9 cellular contexts compared by ENCODE assay signal in the genomic region with DNA sequence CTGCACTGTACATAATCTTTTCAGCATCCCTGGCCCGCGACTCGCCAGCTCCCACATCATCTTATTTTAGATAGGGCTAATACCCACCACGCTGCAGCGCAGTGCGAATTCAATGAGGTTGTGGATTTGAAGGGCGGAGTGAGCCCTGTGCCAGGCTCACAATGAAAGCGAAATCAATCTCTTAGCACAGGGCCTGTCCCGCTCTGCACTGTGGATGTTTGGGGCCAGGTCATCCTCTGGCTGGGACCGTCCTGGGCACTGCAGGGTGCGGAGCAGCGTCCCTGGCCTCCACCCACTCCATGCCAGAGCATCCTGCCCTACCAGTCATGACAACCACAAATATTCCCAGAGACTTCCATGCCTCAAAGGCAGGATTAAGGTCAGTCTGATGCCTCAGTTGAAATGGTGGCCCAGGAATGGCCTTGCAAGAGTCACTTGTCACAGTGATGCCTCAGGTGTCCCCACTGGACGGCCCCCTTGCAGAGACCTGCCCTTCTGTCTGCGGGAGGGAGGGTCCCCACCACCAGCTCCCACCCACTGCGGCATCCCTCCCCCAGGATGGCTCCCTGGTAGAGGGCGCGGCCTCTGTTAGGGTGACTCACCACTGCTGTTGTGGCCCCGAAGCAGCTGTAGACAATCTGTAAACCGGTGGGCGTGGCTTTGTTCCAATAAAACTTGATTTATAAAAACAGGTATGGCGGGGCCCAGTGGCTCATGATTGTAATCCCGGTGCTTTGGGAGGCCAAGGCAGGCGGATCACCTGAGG. TPM values are rescaled to one million over a fixed set of nuclear protein-coding genes. Genes with fewer than 3 reads are reported as not detected.
DNase-seq lines count a peak whose midpoint lies in the region; ATAC-seq and TF ChIP-seq lines count a peak whose summit lies in the region.
"Had no signal": no experiment of that assay in that cellular context is flagged by ENCODE, and none has a peak within 500 bp of the region (broad histone marks: within the 10 kb centered on the region; RNA-seq: fewer than 3 reads in every experiment).

No MANE protein-coding gene starts in this region.

- no peaks in the 10 kb centered on the region for H3K9me3 Mint-ChIP-seq in activated CD8-positive, alpha-beta memory T cell treated with anti-CD3 and anti-CD28 coated beads, Interleukin-2, amount 10 ng/mL, durations not matched to agents 7 days and 5 days (ENCODE audit: low read depth)

- peak overlapping the region; percentile 81 for H3K4me3 Mint-ChIP-seq in activated CD8-positive, alpha-beta memory T cell treated with anti-CD3 and anti-CD28 coated beads, Interleukin-2, amount 10 ng/mL, durations not matched to agents 7 days and 5 days

- peaks cover 60% of the 10 kb centered on the region for H3K36me3 Mint-ChIP-seq in activated CD8-positive, alpha-beta memory T cell treated with anti-CD3 and anti-CD28 coated beads, Interleukin-2, amount 10 ng/mL, durations not matched to agents 7 days and 5 days

- H3K4me1 Mint-ChIP-seq in activated CD8-positive, alpha-beta memory T cell treated with anti-CD3 and anti-CD28 coated beads, Interleukin-2, amount 10 ng/mL, durations not matched to agents 7 days and 5 days: peaks cover 67% of the 10 kb centered on the region

- peak; percentile 78 for ATAC-seq in activated CD8-positive, alpha-beta memory T cell treated with anti-CD3 and anti-CD28 coated beads, Interleukin-2, amount 10 ng/mL, durations not matched to agents 7 days and 5 days
- no peak for ATAC-seq in HG03039 (IDR thresholded peaks at IDR 0.05; ENCODE audit: unreplicated experiment)

- CTCF ChIA-PET in activated CD8-positive, alpha-beta memory T cell treated with anti-CD3 and anti-CD28 coated beads, Interleukin-2, amount 10 ng/mL, durations not matched to agents 7 days and 5 days (lab: Charles Lee): interaction anchor here (0.8 to 11.0 kb wide), 6 partner anchors 44 to 124 kb away, joined by 3 to 240 read pairs (median 10); a partner anchor contains a TSS

- DNase-seq in AG08396 (ENCODE audit: low spot score) (peak; percentile 74), M059J (ENCODE audit: low read depth) (peak; percentile 95), erythroblast (lab: John Stamatoyannopoulos, UW) (peak; percentile 56 to 67), DMS114 treated with DMSO at 0.1 percent for 48 hours (lab: John Stamatoyannopoulos, UW; ENCODE audit: unreplicated experiment) (no peak), DMS79 (lab: John Stamatoyannopoulos, UW) (no peak)
- DNase-seq in activated CD8-positive, alpha-beta memory T cell treated with anti-CD3 and anti-CD28 coated beads, Interleukin-2, amount 10 ng/mL, durations not matched to agents 7 days and 5 days: peak; percentile 90
- DNase-seq in stimulated activated CD4-positive, alpha-beta T cell treated with anti-CD3 and anti-CD28 coated beads, Interleukin-12 subunit alpha, Interleukin-12 subunit beta, amount 100 ng/mL, for 24 hours (ENCODE audit: low read depth in 2 of 2): peak; percentile 44 to 60
- DNase-seq: left cardiac atrium had no signal

- no peaks in the 10 kb centered on the region for H3K27me3 Mint-ChIP-seq in activated CD8-positive, alpha-beta memory T cell treated with anti-CD3 and anti-CD28 coated beads, Interleukin-2, amount 10 ng/mL, durations not matched to agents 7 days and 5 days

- H3K27ac Mint-ChIP-seq in activated CD8-positive, alpha-beta memory T cell treated with anti-CD3 and anti-CD28 coated beads, Interleukin-2, amount 10 ng/mL, durations not matched to agents 7 days and 5 days: peak overlapping the region; percentile 91

- no peak for TF ChIP-seq POLR2A in erythroblast (IDR thresholded peaks at IDR 0.05; ENCODE audit: low read length)

RNA-seq across cellular contexts. Expression of a gene that starts 5.6 kb away (rescaled TPM):
- total RNA-seq in M059J (2014; rRNA removed; shearing (Covaris generic)): 35.7 and 60.1 TPM in 2 replicates
- 100 to 1,000 TPM; 149 to 154 TPM for total RNA-seq in activated CD8-positive, alpha-beta memory T cell treated with anti-CD3 and anti-CD28 coated beads, Interleukin-2, amount 10 ng/mL, durations not matched to agents 7 days and 5 days

RNA-seq across cellular contexts. Expression of a gene that starts 12.2 kb away (rescaled TPM):
- total RNA-seq in M059J (2014; rRNA removed; shearing (Covaris generic)): not detected in 2 replicates
- under 1 TPM; 0.26 to 0.58 TPM for total RNA-seq in activated CD8-positive, alpha-beta memory T cell treated with anti-CD3 and anti-CD28 coated beads, Interleukin-2, amount 10 ng/mL, durations not matched to agents 7 days and 5 days

RNA-seq across cellular contexts. Expression of a gene that starts 47.5 kb away (rescaled TPM):
- 165 and 222 TPM in 2 replicates for total RNA-seq in M059J (2014; rRNA removed; shearing (Covaris generic))
- total RNA-seq in activated CD8-positive, alpha-beta memory T cell treated with anti-CD3 and anti-CD28 coated beads, Interleukin-2, amount 10 ng/mL, durations not matched to agents 7 days and 5 days: 10 to 100 TPM; 29.0 to 32.4 TPM

RNA-seq across cellular contexts. Expression of a gene that starts 54.0 kb away (rescaled TPM):
- 9.8 and 24.9 TPM in 2 replicates for total RNA-seq in M059J (2014; rRNA removed; shearing (Covaris generic))
- 10 to 100 TPM; 31.2 to 42.3 TPM for total RNA-seq in activated CD8-positive, alpha-beta memory T cell treated with anti-CD3 and anti-CD28 coated beads, Interleukin-2, amount 10 ng/mL, durations not matched to agents 7 days and 5 days

Comparison
In these comparisons a context has a peak if more than half of its experiments do, and no peak if none do; other contexts are left out.
1. DNase-seq: peak in AG08396 (single experiment), M059J (single experiment), activated CD8-positive, alpha-beta memory T cell treated with anti-CD3 and anti-CD28 coated beads, Interleukin-2, amount 10 ng/mL, durations not matched to agents 7 days and 5 days (single experiment), erythroblast (2 of 2) and stimulated activated CD4-positive, alpha-beta T cell treated with anti-CD3 and anti-CD28 coated beads, Interleukin-12 subunit alpha, Interleukin-12 subunit beta, amount 100 ng/mL, for 24 hours (2 of 2); none in DMS114 treated with DMSO at 0.1 percent for 48 hours (single experiment) and DMS79 (single experiment).